Comparison of ENCODE assay signal across 8 cellular contexts in the genomic region with DNA sequence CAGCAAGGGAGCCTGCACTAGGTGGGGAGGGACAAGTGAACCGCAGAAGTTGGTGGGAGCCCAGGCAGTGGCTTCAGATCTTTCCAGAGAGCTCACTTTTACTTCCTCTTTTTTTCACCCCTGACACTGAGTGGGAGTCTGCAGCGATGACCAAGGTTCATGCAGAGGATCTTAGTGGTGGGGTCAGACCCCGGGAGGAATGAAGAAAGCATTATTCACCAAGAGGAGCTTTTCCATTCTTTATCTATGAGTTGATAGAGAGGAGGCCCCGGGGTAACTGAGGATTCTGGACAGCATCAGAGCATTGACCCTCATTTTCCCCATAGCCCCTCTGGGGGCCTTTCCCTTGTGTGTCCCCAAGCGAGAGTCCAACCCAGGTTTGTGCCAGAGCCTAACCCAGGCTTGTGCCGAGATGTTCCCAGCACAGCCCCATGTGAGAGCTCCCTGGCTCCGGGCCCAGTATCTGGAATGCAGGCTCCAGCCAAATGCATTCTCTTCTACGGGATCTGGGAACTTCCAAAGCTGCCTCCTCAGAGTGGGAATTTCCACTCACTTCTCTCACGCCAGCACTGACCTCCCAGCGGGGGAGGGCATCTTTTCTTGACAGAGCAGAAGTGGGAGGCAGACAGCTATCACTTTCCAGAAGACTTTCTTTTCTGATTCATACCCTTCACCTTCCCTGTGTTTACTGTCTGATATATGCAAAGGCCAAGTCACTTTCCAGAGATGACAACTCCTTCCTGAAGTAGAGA. TPM values are rescaled to one million over a fixed set of nuclear protein-coding genes. Genes with fewer than 3 reads are reported as not detected.
DNase-seq lines count a peak whose midpoint lies in the region; ATAC-seq, FAIRE-seq and TF ChIP-seq lines count a peak whose summit lies in the region.

No MANE protein-coding gene starts in this region.

- no peak for TF ChIP-seq CTCF in omental fat pad (IDR thresholded peaks at IDR 0.05)

- H3K27ac ChIP-seq in SJCRH30 = no peak overlapping the region

- no peaks in the 10 kb centered on the region for H3K36me3 Mint-ChIP-seq in effector memory CD8-positive, alpha-beta T cell (ENCODE audit: insufficient read depth)

- no peaks in the 10 kb centered on the region for H3K9me3 ChIP-seq in SJCRH30 (replicated peaks)

- FAIRE-seq in GM18507 (lab: Jason Lieb, UNC) = peak; percentile 83

- no peaks in the 10 kb centered on the region for H3K9me3 Mint-ChIP-seq in effector memory CD8-positive, alpha-beta T cell

- DNase-seq in GM18507 (ENCODE audit: extremely low spot score, insufficient read length, low read depth) = peak; percentile 18
- peak; percentile 58 to 61 for DNase-seq in SJCRH30
- DNase-seq in fibroblast of peridontal ligament (ENCODE audit: extremely low read depth) = peak; percentile 88
- DNase-seq in omental fat pad (ENCODE audit: low spot score) = peak; percentile 85
- DNase-seq in activated effector memory CD4-positive, alpha-beta T cell treated with Interleukin-2 at 50 U/mL for 16 hours = no peak
- no peak for DNase-seq in effector memory CD8-positive, alpha-beta T cell
- no peak for DNase-seq in T1000 (lab: John Stamatoyannopoulos, UW)

- no peaks in the 10 kb centered on the region for H3K36me3 ChIP-seq in SJCRH30

- H3K4me1 ChIP-seq in SJCRH30 = peaks cover 36% of the 10 kb centered on the region

- no peaks in the 10 kb centered on the region for H3K27me3 ChIP-seq in SJCRH30

- H3K27me3 Mint-ChIP-seq in effector memory CD8-positive, alpha-beta T cell = peaks cover 45 to 67% of the 10 kb centered on the region in 2 donors

- no peak overlapping the region for H3K4me3 ChIP-seq in SJCRH30

- H3K27ac Mint-ChIP-seq in effector memory CD8-positive, alpha-beta T cell = no peak overlapping the region

- H3K4me1 Mint-ChIP-seq in effector memory CD8-positive, alpha-beta T cell (ENCODE audit: low read depth in 2 of 2) = peaks cover 0 to 3% of the 10 kb centered on the region in 2 donors

- ATAC-seq in omental fat pad (ENCODE audit: low FRiP score) (peak; percentile 65), GM21526 (IDR thresholded peaks at IDR 0.05; ENCODE audit: low FRiP score, unreplicated experiment) (no peak)
- ATAC-seq in effector memory CD8-positive, alpha-beta T cell (replicated peaks) = no peak

- no peak overlapping the region for H3K4me3 Mint-ChIP-seq in effector memory CD8-positive, alpha-beta T cell

RNA-seq across cellular contexts. Expression of gene CCL2, which starts 2.8 kb away (rescaled TPM):
- 5.3 and 6.7 TPM in 2 replicates for total RNA-seq in SJCRH30 (2014; rRNA removed; shearing (Covaris generic))
- 100 to 1,000 TPM in 2 of 4 donors, 10 to 100 TPM in 2; 39.8 to 556 (median 227) TPM for total RNA-seq in omental fat pad

RNA-seq across cellular contexts. Expression of gene CCL7, which starts 17.7 kb away (rescaled TPM):
- not detected in 2 replicates for total RNA-seq in SJCRH30 (2014; rRNA removed; shearing (Covaris generic))
- 1 to 10 TPM in 2 of 4 donors, not detected in 2; 1.9 to 3.5 TPM for total RNA-seq in omental fat pad

RNA-seq across cellular contexts. Expression of gene CCL11, which starts 33.2 kb away (rescaled TPM):
- not detected in 2 replicates for total RNA-seq in SJCRH30 (2014; rRNA removed; shearing (Covaris generic))
- total RNA-seq in omental fat pad = 10 to 100 TPM in 1 of 4 donors, 1 to 10 TPM in 1, not detected in 2; 3.3 to 37.2 TPM

Comparison
In these comparisons a context has a peak if more than half of its experiments do, and no peak if none do; other contexts are left out.
1. DNase-seq: peak in GM18507 (single experiment), SJCRH30 (2 of 2), fibroblast of peridontal ligament (single experiment) and omental fat pad (single experiment); none in activated effector memory CD4-positive, alpha-beta T cell treated with Interleukin-2 at 50 U/mL for 16 hours (single experiment), effector memory CD8-positive, alpha-beta T cell (0 of 3) and T1000 (single experiment).